1 cellular context compared by ENCODE assay signal in the genomic region with DNA sequence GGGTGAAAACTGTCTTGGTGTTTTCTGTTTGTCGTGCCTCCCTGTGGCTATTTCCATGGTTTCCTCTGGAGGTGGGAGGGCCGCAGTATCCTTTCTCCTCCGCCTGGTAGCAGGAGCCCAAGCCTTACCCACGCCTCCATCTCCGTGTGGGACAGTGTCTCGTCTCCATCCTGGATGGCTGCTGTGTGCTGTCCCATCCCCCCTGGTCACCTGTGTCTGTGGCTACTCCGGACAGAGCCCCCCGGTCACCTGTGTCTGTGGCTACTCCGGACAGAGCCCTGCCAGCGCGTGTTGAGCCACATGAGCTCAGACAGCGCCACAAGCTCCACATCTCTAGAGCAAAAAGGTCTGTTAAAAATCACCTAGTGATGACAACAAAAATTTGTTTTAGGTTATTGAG.
TF ChIP-seq lines count a peak whose summit lies in the region.

No MANE protein-coding gene starts in this region.

TF ChIP-seq in GM23338, 12 proteins besides CTCF, POLR2A, EP300 and RAD21 (continued from another document):
- TF ChIP-seq ZNF462 (CRISPR knock-in tag; IDR thresholded peaks at IDR 0.05) = no peak
- TF ChIP-seq JUNB (IDR thresholded peaks at IDR 0.05; ENCODE audit: unreplicated experiment) = no peak
- TF ChIP-seq EZH2phosphoT487 (IDR thresholded peaks at IDR 0.05; ENCODE audit: unreplicated experiment) = no peak
- TF ChIP-seq, protein P1, sequence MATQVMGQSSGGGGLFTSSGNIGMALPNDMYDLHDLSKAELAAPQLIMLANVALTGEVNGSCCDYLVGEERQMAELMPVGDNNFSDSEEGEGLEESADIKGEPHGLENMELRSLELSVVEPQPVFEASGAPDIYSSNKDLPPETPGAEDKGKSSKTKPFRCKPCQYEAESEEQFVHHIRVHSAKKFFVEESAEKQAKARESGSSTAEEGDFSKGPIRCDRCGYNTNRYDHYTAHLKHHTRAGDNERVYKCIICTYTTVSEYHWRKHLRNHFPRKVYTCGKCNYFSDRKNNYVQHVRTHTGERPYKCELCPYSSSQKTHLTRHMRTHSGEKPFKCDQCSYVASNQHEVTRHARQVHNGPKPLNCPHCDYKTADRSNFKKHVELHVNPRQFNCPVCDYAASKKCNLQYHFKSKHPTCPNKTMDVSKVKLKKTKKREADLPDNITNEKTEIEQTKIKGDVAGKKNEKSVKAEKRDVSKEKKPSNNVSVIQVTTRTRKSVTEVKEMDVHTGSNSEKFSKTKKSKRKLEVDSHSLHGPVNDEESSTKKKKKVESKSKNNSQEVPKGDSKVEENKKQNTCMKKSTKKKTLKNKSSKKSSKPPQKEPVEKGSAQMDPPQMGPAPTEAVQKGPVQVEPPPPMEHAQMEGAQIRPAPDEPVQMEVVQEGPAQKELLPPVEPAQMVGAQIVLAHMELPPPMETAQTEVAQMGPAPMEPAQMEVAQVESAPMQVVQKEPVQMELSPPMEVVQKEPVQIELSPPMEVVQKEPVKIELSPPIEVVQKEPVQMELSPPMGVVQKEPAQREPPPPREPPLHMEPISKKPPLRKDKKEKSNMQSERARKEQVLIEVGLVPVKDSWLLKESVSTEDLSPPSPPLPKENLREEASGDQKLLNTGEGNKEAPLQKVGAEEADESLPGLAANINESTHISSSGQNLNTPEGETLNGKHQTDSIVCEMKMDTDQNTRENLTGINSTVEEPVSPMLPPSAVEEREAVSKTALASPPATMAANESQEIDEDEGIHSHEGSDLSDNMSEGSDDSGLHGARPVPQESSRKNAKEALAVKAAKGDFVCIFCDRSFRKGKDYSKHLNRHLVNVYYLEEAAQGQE (IDR thresholded peaks at IDR 0.05; ENCODE audit: unreplicated experiment) = no peak
